In the genomic region with DNA sequence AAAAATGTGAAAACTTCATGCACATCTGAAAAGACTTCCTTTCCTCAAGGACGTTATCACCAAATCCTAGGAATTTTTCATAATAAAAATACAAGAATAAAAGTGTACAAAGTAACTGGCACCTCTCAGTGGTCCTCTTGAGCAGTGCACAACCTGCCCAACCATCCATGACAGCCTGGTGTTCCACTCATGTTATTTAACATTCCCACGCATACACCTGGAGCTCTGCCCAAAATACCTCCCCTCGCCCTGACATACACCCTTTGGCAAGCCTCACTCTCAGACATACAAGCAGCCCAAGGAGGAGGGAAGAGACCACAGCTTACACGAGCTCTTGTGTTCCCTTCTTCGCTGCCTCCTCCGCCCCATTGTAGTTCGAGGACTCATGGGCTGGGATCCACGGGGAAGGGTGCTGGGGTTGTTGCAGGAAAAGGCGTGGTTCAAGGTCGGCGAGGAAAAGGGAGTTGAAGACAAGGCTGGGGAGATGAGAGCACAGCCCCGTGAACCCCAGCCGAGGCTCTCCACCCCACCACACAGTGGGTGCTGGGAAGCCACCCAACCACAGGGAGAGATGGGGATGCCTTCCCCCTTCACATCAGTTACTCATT, we compare ENCODE assay signal across 24 cellular contexts. TPM values are rescaled to one million over a fixed set of nuclear protein-coding genes. Genes with fewer than 3 reads are reported as not detected.
"Had no signal": no experiment of that assay in that cellular context is flagged by ENCODE, and none has a peak within 500 bp of the region (broad histone marks: within the 10 kb centered on the region; RNA-seq: fewer than 3 reads in every experiment).

No MANE protein-coding gene starts in this region.

- DNase-seq: activated CD4-positive, alpha-beta T cell treated with anti-CD3 and anti-CD28 coated beads, Interleukin-2, amount 50 U/mL, for 1 hour; activated CD4-positive, CD25-positive, alpha-beta regulatory T cell treated with anti-CD3 and anti-CD28 coated beads, Interleukin-2, amount 50 U/mL, for 72 hours; activated naive CD4-positive, alpha-beta T cell; body of pancreas; caudate nucleus; foreskin keratinocyte; hypothalamus; midbrain; stimulated activated naive B cell treated with anti-CD40 and anti-IgM and Interleukin-4, amounts not matched to agents 10 μg/mL and 1 μg/mL and 100 μg/mL, for 72 hours; T1000 had no signal

- H3K9me3 ChIP-seq: body of pancreas, right lobe of liver, tibial nerve, uterus had no signal

- H3K27ac Mint-ChIP-seq: activated T-helper 1 cell treated with anti-CD3 and anti-CD28 coated beads, Interleukin-12 subunit alpha, Interleukin-12 subunit beta, Interleukin-2, Interleukin-4 antibody, amounts not matched to agents 30 ng/mL and 10 ng/mL and 1 ng/mL, durations not matched to agents 14 hours and 24 hours and 36 hours; stimulated activated naive B cell treated with anti-CD40 and anti-IgM and Interleukin-4, amounts not matched to agents 10 μg/mL and 1 μg/mL and 100 μg/mL, for 72 hours had no signal

- H3K27me3 ChIP-seq: body of pancreas, dorsolateral prefrontal cortex, foreskin keratinocyte, right lobe of liver, tibial nerve, uterus had no signal

- H3K4me2 ChIP-seq: smooth muscle cell had no signal

- H3K4me1 ChIP-seq: body of pancreas, right lobe of liver, uterus had no signal

- H3K4me3 Mint-ChIP-seq: activated T-helper 1 cell treated with anti-CD3 and anti-CD28 coated beads, Interleukin-12 subunit alpha, Interleukin-12 subunit beta, Interleukin-2, Interleukin-4 antibody, amounts not matched to agents 30 ng/mL and 10 ng/mL and 1 ng/mL, durations not matched to agents 14 hours and 24 hours and 36 hours; neural crest cell; stimulated activated naive B cell treated with anti-CD40 and anti-IgM and Interleukin-4, amounts not matched to agents 10 μg/mL and 1 μg/mL and 100 μg/mL, for 72 hours had no signal

- FAIRE-seq: colon, keratinocyte had no signal

- H3K4me1 Mint-ChIP-seq: stimulated activated naive B cell treated with anti-CD40 and anti-IgM and Interleukin-4, amounts not matched to agents 10 μg/mL and 1 μg/mL and 100 μg/mL, for 72 hours had no signal

- H3K4me3 ChIP-seq: body of pancreas, dorsolateral prefrontal cortex, right lobe of liver, smooth muscle cell, tibial nerve, uterus had no signal

- ATAC-seq: body of pancreas; foreskin keratinocyte; left lobe of liver; right lobe of liver; stimulated activated naive B cell treated with anti-CD40 and anti-IgM and Interleukin-4, amounts not matched to agents 10 μg/mL and 1 μg/mL and 100 μg/mL, for 72 hours had no signal

- H3K27ac ChIP-seq: body of pancreas, dorsolateral prefrontal cortex, foreskin keratinocyte, right lobe of liver, tibial nerve, uterus had no signal

- H3K36me3 ChIP-seq: right lobe of liver, tibial nerve, uterus had no signal

- H3K36me3 Mint-ChIP-seq: stimulated activated naive B cell treated with anti-CD40 and anti-IgM and Interleukin-4, amounts not matched to agents 10 μg/mL and 1 μg/mL and 100 μg/mL, for 72 hours had no signal

- H3K9me3 Mint-ChIP-seq: activated T-helper 1 cell treated with anti-CD3 and anti-CD28 coated beads, Interleukin-12 subunit alpha, Interleukin-12 subunit beta, Interleukin-2, Interleukin-4 antibody, amounts not matched to agents 30 ng/mL and 10 ng/mL and 1 ng/mL, durations not matched to agents 14 hours and 24 hours and 36 hours; neural crest cell; stimulated activated naive B cell treated with anti-CD40 and anti-IgM and Interleukin-4, amounts not matched to agents 10 μg/mL and 1 μg/mL and 100 μg/mL, for 72 hours had no signal

RNA-seq across cellular contexts. Expression of a gene that starts 23.3 kb away (rescaled TPM):
- total RNA-seq: activated CD8-positive, alpha-beta memory T cell treated with anti-CD3 and anti-CD28 coated beads for 36 hours; activated T-helper 1 cell treated with anti-CD3 and anti-CD28 coated beads, Interleukin-12 subunit alpha, Interleukin-12 subunit beta, Interleukin-2, Interleukin-4 antibody, amounts not matched to agents 30 ng/mL and 10 ng/mL and 1 ng/mL, durations not matched to agents 14 hours and 24 hours and 36 hours; epithelial cell of proximal tubule; lung microvascular endothelial cell; pulmonary artery endothelial cell had no signal
